In genomic region chr9:35675732-35676392, GRCh38 we compare ENCODE assay signal across 8 cellular contexts. TPM values are rescaled to one million over a fixed set of nuclear protein-coding genes. Genes with fewer than 3 reads are reported as not detected.
DNase-seq lines count a peak whose midpoint lies in the region; ATAC-seq and TF ChIP-seq lines count a peak whose summit lies in the region.

No MANE protein-coding gene starts in this region.

- H3K27me3 ChIP-seq in esophagus (ENCODE audit: control insufficient read depth in 1 of 2, insufficient read depth in 2 of 2, low read length in 2 of 2): no peaks in the 10 kb centered on the region

- peak overlapping the region; percentile 7 to 26 for H3K4me3 ChIP-seq in esophagus (ENCODE audit: low read depth in 1 of 2, low read length in 2 of 2)

- 10 to 12% methylated on average over 46 to 51 of the region's 51 CpGs for WGBS in esophagus, 2 donors

- H3K27me3 Mint-ChIP-seq in nephron (ENCODE audit: low read depth): peaks cover 4% of the 10 kb centered on the region

- TF ChIP-seq CTCF in nephron (IDR thresholded peaks at IDR 0.05; ENCODE audit: unreplicated experiment in 3 of 3): no peak

- no peaks in the 10 kb centered on the region for H3K9me3 ChIP-seq in esophagus (ENCODE audit: control insufficient read depth in 2 of 2, insufficient read depth in 1 of 2, low read depth in 1 of 2, low read length in 1 of 2)

- H3K9me3 Mint-ChIP-seq in nephron: no peaks in the 10 kb centered on the region

- no peaks in the 10 kb centered on the region for H3K36me3 ChIP-seq in esophagus (ENCODE audit: control insufficient read depth in 2 of 2, insufficient read depth in 2 of 2, low read length in 1 of 2)

- no peak overlapping the region for H3K27ac ChIP-seq in esophagus (ENCODE audit: low read depth in 2 of 2, low read length in 1 of 2)

- peaks cover 0 to 10% of the 10 kb centered on the region in 2 donors for H3K4me1 ChIP-seq in esophagus (ENCODE audit: control insufficient read depth in 2 of 2, insufficient read depth in 2 of 2, low read length in 1 of 2)

- DNase-seq in CD1c-positive myeloid dendritic cell (ENCODE audit: extremely low spot score) (peak; percentile 30), activated gamma-delta T cell (lab: John Stamatoyannopoulos, UW) (no peak), kidney tubule cell (ENCODE audit: low spot score) (no peak), NCI-H2081 treated with DMSO at 0.1 percent for 48 hours (lab: John Stamatoyannopoulos, UW) (no peak)

- peak overlapping the region in 2 of 3 experiments; percentile 70 to 85 for H3K27ac Mint-ChIP-seq in nephron

- ATAC-seq in SK-N-SH treated with all-trans-retinoic acid at 6 μM for 48 hours (peak; percentile 26), HG03045 (IDR thresholded peaks at IDR 0.05; ENCODE audit: unreplicated experiment) (no peak)

- H3K4me1 Mint-ChIP-seq in nephron: peaks cover 21% of the 10 kb centered on the region

- H3K4me3 Mint-ChIP-seq in nephron: peak overlapping the region; percentile 84 to 87 (median 84)

- H3K36me3 Mint-ChIP-seq in nephron (ENCODE audit: low read depth): no peaks in the 10 kb centered on the region

TF ChIP-seq in SK-N-SH treated with all-trans-retinoic acid at 6 μM for 48 hours, 23 proteins besides CTCF, POLR2A, EP300 and RAD21:
- TF ChIP-seq TSHZ2 (CRISPR knock-in tag; IDR thresholded peaks at IDR 0.05) (no peak), TOX (CRISPR knock-in tag; IDR thresholded peaks at IDR 0.05; ENCODE audit: borderline replicate concordance) (no peak), GLIS3 (CRISPR knock-in tag; IDR thresholded peaks at IDR 0.05) (no peak), ZNF8 (CRISPR knock-in tag; IDR thresholded peaks at IDR 0.05) (no peak), CSRNP3 (CRISPR knock-in tag; IDR thresholded peaks at IDR 0.05) (no peak), ZC3H10 (CRISPR knock-in tag; IDR thresholded peaks at IDR 0.05) (no peak), ZNF565 (CRISPR knock-in tag; conservative IDR thresholded peaks at IDR 0.05; ENCODE audit: low read depth) (no peak), POU6F1 (CRISPR knock-in tag; IDR thresholded peaks at IDR 0.05; ENCODE audit: borderline replicate concordance, low read depth) (no peak), ZFP30 (CRISPR knock-in tag; IDR thresholded peaks at IDR 0.05) (no peak), SNAI2 (CRISPR knock-in tag; IDR thresholded peaks at IDR 0.05) (no peak), ZNF70 (CRISPR knock-in tag; IDR thresholded peaks at IDR 0.05) (no peak), PPARA (CRISPR knock-in tag; IDR thresholded peaks at IDR 0.05; ENCODE audit: borderline replicate concordance) (no peak), ZFP3 (CRISPR knock-in tag; IDR thresholded peaks at IDR 0.05) (no peak), CSDC2 (CRISPR knock-in tag; IDR thresholded peaks at IDR 0.05) (no peak), ISL1 (CRISPR knock-in tag; IDR thresholded peaks at IDR 0.05) (no peak)
- TF ChIP-seq, protein P1, sequence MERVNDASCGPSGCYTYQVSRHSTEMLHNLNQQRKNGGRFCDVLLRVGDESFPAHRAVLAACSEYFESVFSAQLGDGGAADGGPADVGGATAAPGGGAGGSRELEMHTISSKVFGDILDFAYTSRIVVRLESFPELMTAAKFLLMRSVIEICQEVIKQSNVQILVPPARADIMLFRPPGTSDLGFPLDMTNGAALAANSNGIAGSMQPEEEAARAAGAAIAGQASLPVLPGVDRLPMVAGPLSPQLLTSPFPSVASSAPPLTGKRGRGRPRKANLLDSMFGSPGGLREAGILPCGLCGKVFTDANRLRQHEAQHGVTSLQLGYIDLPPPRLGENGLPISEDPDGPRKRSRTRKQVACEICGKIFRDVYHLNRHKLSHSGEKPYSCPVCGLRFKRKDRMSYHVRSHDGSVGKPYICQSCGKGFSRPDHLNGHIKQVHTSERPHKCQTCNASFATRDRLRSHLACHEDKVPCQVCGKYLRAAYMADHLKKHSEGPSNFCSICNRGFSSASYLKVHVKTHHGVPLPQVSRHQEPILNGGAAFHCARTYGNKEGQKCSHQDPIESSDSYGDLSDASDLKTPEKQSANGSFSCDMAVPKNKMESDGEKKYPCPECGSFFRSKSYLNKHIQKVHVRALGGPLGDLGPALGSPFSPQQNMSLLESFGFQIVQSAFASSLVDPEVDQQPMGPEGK (CRISPR knock-in tag; IDR thresholded peaks at IDR 0.05; ENCODE audit: borderline replicate concordance): no peak
- TF ChIP-seq, protein P2, sequence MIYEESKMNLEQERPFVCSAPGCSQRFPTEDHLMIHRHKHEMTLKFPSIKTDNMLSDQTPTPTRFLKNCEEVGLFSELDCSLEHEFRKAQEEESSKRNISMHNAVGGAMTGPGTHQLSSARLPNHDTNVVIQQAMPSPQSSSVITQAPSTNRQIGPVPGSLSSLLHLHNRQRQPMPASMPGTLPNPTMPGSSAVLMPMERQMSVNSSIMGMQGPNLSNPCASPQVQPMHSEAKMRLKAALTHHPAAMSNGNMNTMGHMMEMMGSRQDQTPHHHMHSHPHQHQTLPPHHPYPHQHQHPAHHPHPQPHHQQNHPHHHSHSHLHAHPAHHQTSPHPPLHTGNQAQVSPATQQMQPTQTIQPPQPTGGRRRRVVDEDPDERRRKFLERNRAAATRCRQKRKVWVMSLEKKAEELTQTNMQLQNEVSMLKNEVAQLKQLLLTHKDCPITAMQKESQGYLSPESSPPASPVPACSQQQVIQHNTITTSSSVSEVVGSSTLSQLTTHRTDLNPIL (CRISPR knock-in tag; IDR thresholded peaks at IDR 0.05; ENCODE audit: low read depth): no peak

RNA-seq across cellular contexts. Expression of gene CA9, which starts 2.1 kb away (rescaled TPM):
- under 1 TPM; 0.18 to 0.94 TPM for polyA plus RNA-seq in esophagus

RNA-seq across cellular contexts. Expression of gene ARHGEF39, which starts 10.9 kb away (rescaled TPM):
- 1 to 10 TPM; 2.4 to 4.0 TPM for polyA plus RNA-seq in esophagus

RNA-seq across cellular contexts. Expression of gene TPM2, which starts 13.9 kb away (rescaled TPM):
- 1,000 to 10,000 TPM; 1,007 to 1,288 TPM for polyA plus RNA-seq in esophagus

RNA-seq across cellular contexts. Expression of gene CCDC107, which starts 17.8 kb away (rescaled TPM):
- polyA plus RNA-seq in esophagus: 10 to 100 TPM; 17.3 to 21.1 TPM

RNA-seq across cellular contexts. Expression of gene RMRP, which starts 18.0 kb away (rescaled TPM):
- polyA plus RNA-seq in esophagus: 100 to 1,000 TPM in 1 of 2 donors, 1 to 10 TPM in 1; 3.3 to 333 TPM
